ENCODE assay signal across 8 cellular contexts in the genomic region with DNA sequence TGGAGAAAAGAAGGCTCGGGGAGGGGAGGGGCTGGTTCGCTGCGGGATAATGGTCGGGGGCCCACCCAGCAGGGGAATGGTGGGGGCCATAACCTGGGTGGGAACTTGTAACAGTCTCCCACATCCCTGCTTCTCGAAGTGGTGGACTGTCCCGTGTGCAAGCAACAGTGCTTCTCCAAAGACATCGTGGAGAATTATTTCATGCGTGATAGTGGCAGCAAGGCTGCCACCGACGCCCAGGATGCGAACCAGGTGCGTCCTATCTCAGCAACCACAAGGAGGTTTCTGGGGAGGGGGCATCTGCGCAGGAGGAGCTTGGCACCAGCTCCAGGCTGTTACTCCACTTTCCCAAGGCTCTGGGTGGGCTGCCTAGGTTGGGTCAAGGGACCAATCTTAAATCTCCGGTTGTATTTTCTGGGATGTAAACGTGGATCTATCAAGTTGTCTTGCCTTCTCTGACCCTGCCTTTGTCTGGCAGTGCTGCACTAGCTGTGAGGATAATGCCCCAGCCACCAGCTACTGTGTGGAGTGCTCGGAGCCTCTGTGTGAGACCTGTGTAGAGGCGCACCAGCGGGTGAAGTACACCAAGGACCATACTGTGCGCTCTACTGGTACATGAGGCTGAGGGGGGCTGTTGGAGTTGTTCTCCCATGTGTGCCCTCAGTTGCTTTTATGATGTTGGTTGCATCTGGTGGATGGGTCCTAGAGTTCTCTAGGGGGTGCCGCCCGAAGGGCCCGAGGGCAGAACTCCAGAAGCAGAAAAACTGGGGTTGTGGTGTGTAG. TPM values are rescaled to one million over a fixed set of nuclear protein-coding genes. Genes with fewer than 3 reads are reported as not detected.
A peak's percentile ranks its signal among the peaks of the same experiment; 100 is the strongest.
DNase-seq lines count a peak whose midpoint lies in the region; TF ChIP-seq lines count a peak whose summit lies in the region.

No MANE protein-coding gene starts in this region.

- H3K27ac ChIP-seq in CD8-positive, alpha-beta memory T cell (ENCODE audit: low read depth, low read length): peak overlapping the region; percentile 84
- H3K27ac ChIP-seq in RWPE1: peak overlapping the region; percentile 99
- H3K27ac ChIP-seq in epithelial cell of prostate: peak overlapping the region; percentile 95
- peak overlapping the region; percentile 90 for H3K27ac ChIP-seq in osteoblast (ENCODE audit: low read depth, low read length)

- H3K36me3 Mint-ChIP-seq in CD8-positive, alpha-beta memory T cell: peaks cover 5 to 57% (median 13%) of the 10 kb centered on the region in 3 donors

- peak overlapping the region; percentile 76 to 98 (median 93) for H3K27ac Mint-ChIP-seq in CD8-positive, alpha-beta memory T cell

- H2AFZ ChIP-seq in osteoblast (ENCODE audit: low read length): no peak overlapping the region

- no peaks in the 10 kb centered on the region for H3K27me3 ChIP-seq in CD8-positive, alpha-beta memory T cell (ENCODE audit: insufficient read depth, low read length, poor library complexity, severe bottlenecking)
- H3K27me3 ChIP-seq in osteoblast (ENCODE audit: insufficient read depth, low read length): peaks cover 9% of the 10 kb centered on the region

- peaks cover 49% of the 10 kb centered on the region for H3K36me3 ChIP-seq in CD8-positive, alpha-beta memory T cell (ENCODE audit: insufficient read depth, low read length)
- peaks cover 43% of the 10 kb centered on the region for H3K36me3 ChIP-seq in osteoblast (ENCODE audit: insufficient read depth, low read length)

- H3K9me3 Mint-ChIP-seq in CD8-positive, alpha-beta memory T cell: peaks cover 0 to 1% (median 0%) of the 10 kb centered on the region in 5 donors

- DNase-seq in CD8-positive, alpha-beta memory T cell: no peak
- no peak for DNase-seq in RWPE1 (ENCODE audit: low spot score)
- DNase-seq in epithelial cell of prostate (ENCODE audit: low read depth, low spot score): no peak
- DNase-seq in osteoblast (ENCODE audit: insufficient read length, low spot score, missing footprints): peak; percentile 87
- DNase-seq in Ammon's horn (ENCODE audit: low spot score): no peak
- DNase-seq in HK-2 (ENCODE audit: unreplicated experiment): no peak
- DNase-seq in NCI-H2081 (lab: John Stamatoyannopoulos, UW): no peak
- DNase-seq in GOT3 (lab: John Stamatoyannopoulos, UW): no peak

- H3K4me3 ChIP-seq in CD8-positive, alpha-beta memory T cell (ENCODE audit: low read length): peak overlapping the region; percentile 59
- peak overlapping the region; percentile 96 for H3K4me3 ChIP-seq in osteoblast (ENCODE audit: insufficient read depth, low read length)

- CTCF ChIA-PET in CD8-positive, alpha-beta memory T cell (lab: Charles Lee): interaction anchor here (0.7 to 3.6 kb wide), 3 partner anchors 9 to 31 kb away, joined by 4 to 29 read pairs (median 12); a partner anchor contains a TSS
- CTCF ChIA-PET in RWPE1 (lab: Yijun Ruan, JAX): interaction anchor here (0.6 to 1.3 kb wide), 2 partner anchors 26 to 185 kb away, joined by 3 to 7 read pairs; a partner anchor contains a TSS

- peaks cover 30 to 44% (median 34%) of the 10 kb centered on the region in 3 donors for H3K4me1 Mint-ChIP-seq in CD8-positive, alpha-beta memory T cell

- H3K4me1 ChIP-seq in CD8-positive, alpha-beta memory T cell (ENCODE audit: insufficient read depth, low read length): peaks cover 23% of the 10 kb centered on the region
- H3K4me1 ChIP-seq in osteoblast (ENCODE audit: insufficient read depth, low read length): peaks cover 14% of the 10 kb centered on the region

- no peak for TF ChIP-seq CTCF in RWPE1 (conservative IDR thresholded peaks at IDR 0.05; ENCODE audit: low read depth)
- no peak for TF ChIP-seq CTCF in osteoblast (IDR thresholded peaks at IDR 0.05; ENCODE audit: extremely low read depth, low read depth, low read length)

- peak overlapping the region; percentile 87 for H3K4me2 ChIP-seq in osteoblast (ENCODE audit: insufficient read depth, low read length)

- H3K27me3 Mint-ChIP-seq in CD8-positive, alpha-beta memory T cell: peaks cover 12% of the 10 kb centered on the region in 2 donors

- peaks cover 59% of the 10 kb centered on the region for H3K79me2 ChIP-seq in osteoblast (ENCODE audit: insufficient read depth, low read length)

- H3K9me3 ChIP-seq in CD8-positive, alpha-beta memory T cell (ENCODE audit: low read length): no peaks in the 10 kb centered on the region
- H3K9me3 ChIP-seq in osteoblast (ENCODE audit: low read depth, low read length): no peaks in the 10 kb centered on the region

- H3K4me3 Mint-ChIP-seq in CD8-positive, alpha-beta memory T cell: peak overlapping the region; percentile 87 to 94 (median 92)

- peaks cover 52% of the 10 kb centered on the region for H4K20me1 ChIP-seq in osteoblast (ENCODE audit: insufficient read depth, low read length)

- POLR2A ChIA-PET in CD8-positive, alpha-beta memory T cell (lab: Charles Lee): interaction anchor here (0.6 to 2.8 kb wide), 4 partner anchors 8 to 25 kb away, joined by 5 to 28 read pairs (median 22); a partner anchor contains a TSS
- POLR2A ChIA-PET in RWPE1 (lab: Yijun Ruan, JAX; ENCODE audit: low non-redundant PET): interaction anchor here (0.7 to 2.3 kb wide), 2 partner anchors 7 to 26 kb away, joined by 4 to 7 read pairs; a partner anchor contains a TSS

RNA-seq across cellular contexts. Expression of a gene that starts 1.6 kb away (rescaled TPM):
- total RNA-seq in CD8-positive, alpha-beta memory T cell: 100 to 1,000 TPM; 705 to 715 TPM
- 57.5 TPM for polyA plus RNA-seq in CD8-positive, alpha-beta memory T cell
- total RNA-seq in osteoblast: 224 and 248 TPM in 2 replicates

RNA-seq across cellular contexts. Expression of a gene that starts 9.4 kb away (rescaled TPM):
- 10 to 100 TPM; 88.8 to 89.7 TPM for total RNA-seq in CD8-positive, alpha-beta memory T cell
- 198 TPM for polyA plus RNA-seq in CD8-positive, alpha-beta memory T cell
- 98.1 and 106 TPM in 2 replicates for total RNA-seq in osteoblast

RNA-seq across cellular contexts. Expression of a gene that starts 12.9 kb away (rescaled TPM):
- total RNA-seq in CD8-positive, alpha-beta memory T cell: 100 to 1,000 TPM; 182 to 191 TPM
- 22.5 TPM for polyA plus RNA-seq in CD8-positive, alpha-beta memory T cell
- 54.6 and 56.6 TPM in 2 replicates for total RNA-seq in osteoblast

RNA-seq across cellular contexts. Expression of a gene that starts 25.9 kb away (rescaled TPM):
- 10 to 100 TPM; 15.0 to 16.1 TPM for total RNA-seq in CD8-positive, alpha-beta memory T cell
- 4.8 TPM for polyA plus RNA-seq in CD8-positive, alpha-beta memory T cell
- total RNA-seq in osteoblast: 6.9 and 8.5 TPM in 2 replicates

RNA-seq across cellular contexts. Expression of a gene that starts 27.7 kb away (rescaled TPM):
- total RNA-seq in CD8-positive, alpha-beta memory T cell: 10 to 100 TPM; 14.0 to 14.8 TPM
- polyA plus RNA-seq in CD8-positive, alpha-beta memory T cell: 10.3 TPM
- total RNA-seq in osteoblast: 22.7 and 23.9 TPM in 2 replicates
